ENCODE assay signal across 8 cellular contexts in genomic region chr17:27540300-27541105, GRCh38.
DNase-seq lines count a peak whose midpoint lies in the region; ATAC-seq, FAIRE-seq and TF ChIP-seq lines count a peak whose summit lies in the region.

No MANE protein-coding gene starts in this region.

- no peak overlapping the region for H3K4me3 ChIP-seq in astrocyte of the cerebellum (ENCODE audit: low read depth, low read length)
- H3K4me3 ChIP-seq in effector memory CD4-positive, alpha-beta T cell (ENCODE audit: insufficient read depth, low read depth, low read length, poor library complexity, severe bottlenecking): no peak overlapping the region
- no peak overlapping the region for H3K4me3 ChIP-seq in BE2C (ENCODE audit: low read depth, low read length)

- no peak for FAIRE-seq in RCC 7860 (lab: Jason Lieb, UNC)

- no peaks in the 10 kb centered on the region for H3K36me3 ChIP-seq in effector memory CD4-positive, alpha-beta T cell (ENCODE audit: control insufficient read depth, insufficient read depth, low read length)
- no peaks in the 10 kb centered on the region for H3K36me3 ChIP-seq in BE2C

- peaks cover 57 to 76% of the 10 kb centered on the region in 2 donors for H3K4me1 Mint-ChIP-seq in stimulated activated naive B cell treated with anti-CD40 and anti-IgM and Interleukin-4, amounts not matched to agents 10 μg/mL and 1 μg/mL and 100 μg/mL, for 72 hours

- no peak overlapping the region for H3K27ac ChIP-seq in effector memory CD4-positive, alpha-beta T cell (ENCODE audit: insufficient read depth, low read length, poor library complexity, severe bottlenecking)

- no peaks in the 10 kb centered on the region for H3K27me3 ChIP-seq in effector memory CD4-positive, alpha-beta T cell (replicated peaks; ENCODE audit: control insufficient read depth, insufficient read depth, low read length, poor library complexity, severe bottlenecking)
- no peaks in the 10 kb centered on the region for H3K27me3 ChIP-seq in BE2C

- H3K27me3 Mint-ChIP-seq in stimulated activated naive B cell treated with anti-CD40 and anti-IgM and Interleukin-4, amounts not matched to agents 10 μg/mL and 1 μg/mL and 100 μg/mL, for 72 hours: no peaks in the 10 kb centered on the region

- peaks cover 13% of the 10 kb centered on the region for H3K4me1 ChIP-seq in effector memory CD4-positive, alpha-beta T cell (ENCODE audit: control insufficient read depth, insufficient read depth, low read length, poor library complexity, severe bottlenecking)
- no peaks in the 10 kb centered on the region for H3K4me1 ChIP-seq in BE2C

- peak overlapping the region; percentile 85 for H3K27ac Mint-ChIP-seq in stimulated activated naive B cell treated with anti-CD40 and anti-IgM and Interleukin-4, amounts not matched to agents 10 μg/mL and 1 μg/mL and 100 μg/mL, for 72 hours

- DNase-seq in HT-29 (ENCODE audit: low spot score) (peak; percentile 60), astrocyte of the cerebellum (ENCODE audit: low read depth) (peak; percentile 99), iris pigment epithelial cell (ENCODE audit: low read depth) (peak; percentile 100), BE2C (no peak), RCC 7860 (ENCODE audit: low spot score) (no peak)
- no peak for DNase-seq in stimulated activated naive B cell treated with anti-CD40 and anti-IgM and Interleukin-4, amounts not matched to agents 10 μg/mL and 1 μg/mL and 100 μg/mL, for 72 hours
- no peak for DNase-seq in effector memory CD4-positive, alpha-beta T cell

- no peaks in the 10 kb centered on the region for H3K9me3 Mint-ChIP-seq in stimulated activated naive B cell treated with anti-CD40 and anti-IgM and Interleukin-4, amounts not matched to agents 10 μg/mL and 1 μg/mL and 100 μg/mL, for 72 hours

- TF ChIP-seq CTCF in astrocyte of the cerebellum (IDR thresholded peaks at IDR 0.05; ENCODE audit: low read depth, low read length, missing control alignments) (no peak), BE2C (IDR thresholded peaks at IDR 0.05; ENCODE audit: low read depth, low read length) (no peak)

- H3K4me3 Mint-ChIP-seq in stimulated activated naive B cell treated with anti-CD40 and anti-IgM and Interleukin-4, amounts not matched to agents 10 μg/mL and 1 μg/mL and 100 μg/mL, for 72 hours: no peak overlapping the region

- peaks cover 0 to 4% of the 10 kb centered on the region in 2 donors for H3K36me3 Mint-ChIP-seq in stimulated activated naive B cell treated with anti-CD40 and anti-IgM and Interleukin-4, amounts not matched to agents 10 μg/mL and 1 μg/mL and 100 μg/mL, for 72 hours

- in situ Hi-C loops in astrocyte of the cerebellum (cut with HindIII; ENCODE audit: low sequenced_read_pairs): loop anchor here (5.0 kb wide), 1 partner anchor 33 kb away; no protein-coding TSS in a partner anchor

- H3K9me3 ChIP-seq in effector memory CD4-positive, alpha-beta T cell (ENCODE audit: control insufficient read depth, low read length): no peaks in the 10 kb centered on the region
- H3K9me3 ChIP-seq in BE2C: no peaks in the 10 kb centered on the region

- no peak for ATAC-seq in stimulated activated naive B cell treated with anti-CD40 and anti-IgM and Interleukin-4, amounts not matched to agents 10 μg/mL and 1 μg/mL and 100 μg/mL, for 72 hours (replicated peaks)
- no peak for ATAC-seq in GM19463 (IDR thresholded peaks at IDR 0.05; ENCODE audit: unreplicated experiment)

Comparison
In these comparisons a context has a peak if more than half of its experiments do, and no peak if none do; other contexts are left out.
1. DNase-seq: peak in HT-29 (single experiment), astrocyte of the cerebellum (single experiment) and iris pigment epithelial cell (single experiment); none in stimulated activated naive B cell treated with anti-CD40 and anti-IgM and Interleukin-4, amounts not matched to agents 10 μg/mL and 1 μg/mL and 100 μg/mL, for 72 hours (single experiment), effector memory CD4-positive, alpha-beta T cell (0 of 3), BE2C (single experiment) and RCC 7860 (single experiment).